ENCODE assay signal across 9 cellular contexts in genomic region chr18:26215247-26215970, GRCh38. TPM values are rescaled to one million over a fixed set of nuclear protein-coding genes. Genes with fewer than 3 reads are reported as not detected.
DNase-seq lines count a peak whose midpoint lies in the region; ATAC-seq and TF ChIP-seq lines count a peak whose summit lies in the region.
"Had no signal": no experiment of that assay in that cellular context is flagged by ENCODE, and none has a peak within 500 bp of the region (broad histone marks: within the 10 kb centered on the region; RNA-seq: fewer than 3 reads in every experiment).

No MANE protein-coding gene starts in this region.

- peaks cover 25% of the 10 kb centered on the region for H3K4me1 Mint-ChIP-seq in activated T-helper 1 cell treated with anti-CD3 and anti-CD28 coated beads, Interleukin-12 subunit alpha, Interleukin-12 subunit beta, Interleukin-2, Interleukin-4 antibody, amounts not matched to agents 30 ng/mL and 10 ng/mL and 1 ng/mL, durations not matched to agents 14 hours and 24 hours and 36 hours (ENCODE audit: low read depth)
- H3K4me1 Mint-ChIP-seq: brain had no signal

- H3K9me3 ChIP-seq in thymus (ENCODE audit: control insufficient read depth) (no peaks in the 10 kb centered on the region), sigmoid colon (no peaks in the 10 kb centered on the region)

- in situ Hi-C loops in KBM-7 (cut with MboI; ENCODE audit: low pct_unique_long_range_greater_than_20kb, low sequenced_read_pairs) = no loop called here

- H3K27ac Mint-ChIP-seq in activated T-helper 1 cell treated with anti-CD3 and anti-CD28 coated beads, Interleukin-12 subunit alpha, Interleukin-12 subunit beta, Interleukin-2, Interleukin-4 antibody, amounts not matched to agents 30 ng/mL and 10 ng/mL and 1 ng/mL, durations not matched to agents 14 hours and 24 hours and 36 hours = peak overlapping the region; percentile 80
- H3K27ac Mint-ChIP-seq: brain had no signal

- H3K27ac ChIP-seq in thymus (ENCODE audit: low read depth) = peak overlapping the region; percentile 57
- H3K27ac ChIP-seq in sigmoid colon = no peak overlapping the region

- H3K4me3 Mint-ChIP-seq in activated T-helper 1 cell treated with anti-CD3 and anti-CD28 coated beads, Interleukin-12 subunit alpha, Interleukin-12 subunit beta, Interleukin-2, Interleukin-4 antibody, amounts not matched to agents 30 ng/mL and 10 ng/mL and 1 ng/mL, durations not matched to agents 14 hours and 24 hours and 36 hours = peak overlapping the region; percentile 67
- H3K4me3 Mint-ChIP-seq: brain had no signal

- DNase-seq in KBM-7 (peak; percentile 57), midbrain (lab: John Stamatoyannopoulos, UW) (no peak), COLO829 (ENCODE audit: low spot score) (no peak), sigmoid colon (no peak)
- DNase-seq in activated T-helper 1 cell treated with anti-CD3 and anti-CD28 coated beads, Interleukin-12 subunit alpha, Interleukin-12 subunit beta, Interleukin-2, Interleukin-4 antibody, amounts not matched to agents 30 ng/mL and 10 ng/mL and 1 ng/mL, durations not matched to agents 14 hours and 24 hours and 36 hours (ENCODE audit: low spot score) = peak; percentile 30

- no peak for TF ChIP-seq EP300 in sigmoid colon (IDR thresholded peaks at IDR 0.05)

- H3K4me3 ChIP-seq in GM08714 (ENCODE audit: low read length) (peak overlapping the region; percentile 25; the same call in 1 of the 2 replicates), thymus (ENCODE audit: low read length) (no peak overlapping the region), sigmoid colon (no peak overlapping the region)

- no peaks in the 10 kb centered on the region for H3K36me3 Mint-ChIP-seq in activated T-helper 1 cell treated with anti-CD3 and anti-CD28 coated beads, Interleukin-12 subunit alpha, Interleukin-12 subunit beta, Interleukin-2, Interleukin-4 antibody, amounts not matched to agents 30 ng/mL and 10 ng/mL and 1 ng/mL, durations not matched to agents 14 hours and 24 hours and 36 hours (ENCODE audit: low read depth)
- H3K36me3 Mint-ChIP-seq: brain had no signal

- intact Hi-C loops in activated T-helper 1 cell treated with anti-CD3 and anti-CD28 coated beads, Interleukin-12 subunit alpha, Interleukin-12 subunit beta, Interleukin-2, Interleukin-4 antibody, amounts not matched to agents 30 ng/mL and 10 ng/mL and 1 ng/mL, durations not matched to agents 14 hours and 24 hours and 36 hours (cut with micrococcal nuclease) = loop anchor here (1.0 kb wide), 2 partner anchors 11 to 125 kb away; partner anchors contain the start of genes SS18 and TAF4B
- intact Hi-C loops in sigmoid colon (cut with DNase I) = no loop called here

- H3K27me3 ChIP-seq in thymus (ENCODE audit: control insufficient read depth, insufficient read depth) (no peaks in the 10 kb centered on the region), sigmoid colon (no peaks in the 10 kb centered on the region)

- no peak for TF ChIP-seq CTCF in sigmoid colon (IDR thresholded peaks at IDR 0.05)

- H3K36me3 ChIP-seq in thymus (ENCODE audit: control insufficient read depth, insufficient read depth) (no peaks in the 10 kb centered on the region), sigmoid colon (no peaks in the 10 kb centered on the region)

- H3K9me3 Mint-ChIP-seq in activated T-helper 1 cell treated with anti-CD3 and anti-CD28 coated beads, Interleukin-12 subunit alpha, Interleukin-12 subunit beta, Interleukin-2, Interleukin-4 antibody, amounts not matched to agents 30 ng/mL and 10 ng/mL and 1 ng/mL, durations not matched to agents 14 hours and 24 hours and 36 hours = no peaks in the 10 kb centered on the region
- H3K9me3 Mint-ChIP-seq: brain had no signal

- 16% methylated on average over 7 of the region's 7 CpGs for WGBS in thymus
- 31 to 39% methylated on average over 7 of the region's 7 CpGs for WGBS in sigmoid colon, 2 donors

- H3K27me3 Mint-ChIP-seq in activated T-helper 1 cell treated with anti-CD3 and anti-CD28 coated beads, Interleukin-12 subunit alpha, Interleukin-12 subunit beta, Interleukin-2, Interleukin-4 antibody, amounts not matched to agents 30 ng/mL and 10 ng/mL and 1 ng/mL, durations not matched to agents 14 hours and 24 hours and 36 hours (ENCODE audit: insufficient read depth) = peaks cover 4% of the 10 kb centered on the region

- peaks cover 16% of the 10 kb centered on the region for H3K4me1 ChIP-seq in thymus (ENCODE audit: control insufficient read depth, insufficient read depth, low read length)
- no peaks in the 10 kb centered on the region for H3K4me1 ChIP-seq in sigmoid colon

- no peak for TF ChIP-seq POLR2A in sigmoid colon (IDR thresholded peaks at IDR 0.05)

- ATAC-seq in GM21526 (IDR thresholded peaks at IDR 0.05; ENCODE audit: low FRiP score, unreplicated experiment) = peak; percentile 94

RNA-seq across cellular contexts. Expression of gene TAF4B, which starts 10.8 kb away (rescaled TPM):
- 16.1 and 17.0 TPM in 2 replicates for total RNA-seq in activated T-helper 1 cell treated with anti-CD3 and anti-CD28 coated beads, Interleukin-12 subunit alpha, Interleukin-12 subunit beta, Interleukin-2, Interleukin-4 antibody, amounts not matched to agents 30 ng/mL and 10 ng/mL and 1 ng/mL, durations not matched to agents 14 hours and 24 hours and 36 hours
- polyA plus RNA-seq in thymus = 6.8 TPM
- total RNA-seq in sigmoid colon = 10 to 100 TPM in 1 of 4 donors, 1 to 10 TPM in 3; 6.4 to 10.9 (median 8.6) TPM
- polyA plus RNA-seq in sigmoid colon = 1 to 10 TPM in 2 of 3 donors, under 1 TPM in 1; 0.46 to 4.7 (median 1.2) TPM

Comparison
In these comparisons a context has a peak if more than half of its experiments do, and no peak if none do; other contexts are left out.
1. DNase-seq: peak in KBM-7 (single experiment) and activated T-helper 1 cell treated with anti-CD3 and anti-CD28 coated beads, Interleukin-12 subunit alpha, Interleukin-12 subunit beta, Interleukin-2, Interleukin-4 antibody, amounts not matched to agents 30 ng/mL and 10 ng/mL and 1 ng/mL, durations not matched to agents 14 hours and 24 hours and 36 hours (single experiment); none in midbrain (single experiment), COLO829 (single experiment) and sigmoid colon (single experiment).